ENCODE assay signal across 8 cellular contexts in the genomic region with DNA sequence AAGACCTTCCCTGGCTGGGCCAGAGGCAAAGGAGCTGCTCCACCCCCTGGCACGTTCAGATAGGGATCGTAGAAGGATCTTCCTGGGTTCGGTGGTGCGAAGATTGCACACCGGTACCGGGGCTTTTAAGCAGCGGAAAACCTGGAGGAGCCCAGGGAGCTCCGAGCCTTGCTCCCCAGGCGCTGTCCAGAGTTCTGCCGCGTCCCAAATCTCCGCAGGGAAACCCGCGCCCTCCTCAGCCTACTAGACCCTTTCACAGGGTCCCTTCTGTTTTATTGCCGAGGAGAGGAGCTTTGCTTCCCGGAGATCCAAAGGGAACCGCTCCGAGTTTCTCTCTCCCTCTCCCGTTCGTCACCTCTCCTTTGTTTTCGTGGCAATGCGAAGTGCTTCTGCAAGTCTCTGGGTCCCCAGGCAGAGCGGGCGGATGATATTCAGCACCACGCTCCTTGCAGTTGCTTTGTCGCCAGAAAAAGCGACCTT. TPM values are rescaled to one million over a fixed set of nuclear protein-coding genes. Genes with fewer than 3 reads are reported as not detected.
DNase-seq lines count a peak whose midpoint lies in the region; ATAC-seq and TF ChIP-seq lines count a peak whose summit lies in the region.

No MANE protein-coding gene starts in this region.

- TF ChIP-seq CTCF in fibroblast of mammary gland (conservative IDR thresholded peaks at IDR 0.05; ENCODE audit: control insufficient read depth, insufficient read depth, low read depth, low read length) (no peak), parathyroid adenoma (IDR thresholded peaks at IDR 0.05) (no peak)

- peak; percentile 68 for DNase-seq in Daoy (ENCODE audit: low read depth)
- peak; percentile 28 for DNase-seq in NCI-H460 (ENCODE audit: extremely low read depth, low read depth)
- peak; percentile 11 for DNase-seq in fibroblast of mammary gland (ENCODE audit: low read depth)
- no peak for DNase-seq in NAMALWA (ENCODE audit: low spot score)
- DNase-seq in SKM-1 treated with dmso at 0.1 percent for 144 hours (lab: John Stamatoyannopoulos, UW; ENCODE audit: unreplicated experiment) = no peak
- DNase-seq in activated CD4-positive, alpha-beta T cell treated with anti-CD3 and anti-CD28 coated beads for 48 hours = no peak

- no peaks in the 10 kb centered on the region for H3K36me3 ChIP-seq in parathyroid adenoma (ENCODE audit: control insufficient read depth, insufficient read depth, low read length)

- no peak overlapping the region for H3K9ac ChIP-seq in parathyroid adenoma

- H3K27ac ChIP-seq in parathyroid adenoma = no peak overlapping the region

- H3K4me1 ChIP-seq in parathyroid adenoma = no peaks in the 10 kb centered on the region

- H3K79me2 ChIP-seq in parathyroid adenoma = no peaks in the 10 kb centered on the region

- no peaks in the 10 kb centered on the region for H3K9me3 ChIP-seq in parathyroid adenoma (ENCODE audit: control insufficient read depth, low read length)

- H3K4me3 ChIP-seq in fibroblast of mammary gland (ENCODE audit: control insufficient read depth, low read depth, low read length) (no peak overlapping the region), parathyroid adenoma (ENCODE audit: low read depth, low read length) (peak overlapping the region; percentile 19)

- H3K27me3 ChIP-seq in parathyroid adenoma (ENCODE audit: control insufficient read depth, insufficient read depth, low read length) = no peaks in the 10 kb centered on the region

- peak overlapping the region; percentile 61 for H2AFZ ChIP-seq in parathyroid adenoma

- H3K4me2 ChIP-seq in parathyroid adenoma (ENCODE audit: low read length) = peak overlapping the region; percentile 56

- no peak for ATAC-seq in HG03097 (IDR thresholded peaks at IDR 0.05; ENCODE audit: low FRiP score, unreplicated experiment)

RNA-seq across cellular contexts. Expression of a gene that starts 0.5 kb away (rescaled TPM):
- total RNA-seq in Daoy (2014; rRNA removed; shearing (Covaris generic)) = not detected in 2 replicates
- total RNA-seq in NCI-H460 (2014; rRNA removed; shearing (Covaris generic)) = not detected in 2 replicates
- not detected in 2 replicates for polyA plus RNA-seq in NCI-H460 (2014; cell fraction: nucleus; rRNA removed)

Comparison
In these comparisons a context has a peak if more than half of its experiments do, and no peak if none do; other contexts are left out.
1. DNase-seq: peak in Daoy (single experiment), NCI-H460 (single experiment) and fibroblast of mammary gland (single experiment); none in NAMALWA (single experiment), SKM-1 treated with dmso at 0.1 percent for 144 hours (single experiment) and activated CD4-positive, alpha-beta T cell treated with anti-CD3 and anti-CD28 coated beads for 48 hours (single experiment).